Comparison of ENCODE assay signal across 1 cellular context in the genomic region with DNA sequence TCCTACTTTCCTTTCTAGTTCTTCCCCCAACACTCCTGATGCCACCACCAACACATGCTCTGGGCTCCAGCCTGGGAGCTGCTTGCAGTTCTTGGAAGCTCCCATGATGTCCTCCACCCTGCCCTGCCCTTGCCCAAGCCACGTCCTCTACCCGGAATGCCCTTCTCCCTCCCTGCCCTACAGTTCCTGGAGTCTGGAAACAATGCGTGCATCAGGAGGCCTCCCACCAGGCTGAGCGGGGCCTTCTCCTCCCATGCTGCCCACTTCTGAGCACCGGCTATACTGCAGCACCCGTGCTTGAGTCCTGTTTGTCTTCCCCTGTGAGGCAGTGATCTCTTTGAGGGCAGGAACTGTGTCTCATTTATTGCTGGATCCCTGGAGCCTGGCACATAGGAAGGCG.
TF ChIP-seq lines count a peak whose summit lies in the region.

No MANE protein-coding gene starts in this region.

TF ChIP-seq in HepG2, 621 proteins besides CTCF, POLR2A, EP300 and RAD21:
- TF ChIP-seq ZNF331 (CRISPR knock-in tag; IDR thresholded peaks at IDR 0.05): no peak
- TF ChIP-seq SP4 (CRISPR knock-in tag; IDR thresholded peaks at IDR 0.05): no peak
- TF ChIP-seq ZNF720 (CRISPR knock-in tag; IDR thresholded peaks at IDR 0.05): no peak
- no peak for TF ChIP-seq YY1 (IDR thresholded peaks at IDR 0.05; ENCODE audit: insufficient read depth, insufficient replicate concordance, low read depth, low read length)
- TF ChIP-seq RCOR2 (CRISPR knock-in tag; IDR thresholded peaks at IDR 0.05): no peak
- no peak for TF ChIP-seq RFXANK (CRISPR knock-in tag; IDR thresholded peaks at IDR 0.05)
- no peak for TF ChIP-seq IRX3 (CRISPR knock-in tag; IDR thresholded peaks at IDR 0.05; ENCODE audit: borderline replicate concordance, low read depth)
- TF ChIP-seq ZNF792 (CRISPR knock-in tag; IDR thresholded peaks at IDR 0.05): no peak
- no peak for TF ChIP-seq ZNF484 (CRISPR knock-in tag; IDR thresholded peaks at IDR 0.05; ENCODE audit: borderline replicate concordance, low read depth)
- TF ChIP-seq, protein P1, sequence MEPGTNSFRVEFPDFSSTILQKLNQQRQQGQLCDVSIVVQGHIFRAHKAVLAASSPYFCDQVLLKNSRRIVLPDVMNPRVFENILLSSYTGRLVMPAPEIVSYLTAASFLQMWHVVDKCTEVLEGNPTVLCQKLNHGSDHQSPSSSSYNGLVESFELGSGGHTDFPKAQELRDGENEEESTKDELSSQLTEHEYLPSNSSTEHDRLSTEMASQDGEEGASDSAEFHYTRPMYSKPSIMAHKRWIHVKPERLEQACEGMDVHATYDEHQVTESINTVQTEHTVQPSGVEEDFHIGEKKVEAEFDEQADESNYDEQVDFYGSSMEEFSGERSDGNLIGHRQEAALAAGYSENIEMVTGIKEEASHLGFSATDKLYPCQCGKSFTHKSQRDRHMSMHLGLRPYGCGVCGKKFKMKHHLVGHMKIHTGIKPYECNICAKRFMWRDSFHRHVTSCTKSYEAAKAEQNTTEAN (CRISPR knock-in tag; conservative IDR thresholded peaks at IDR 0.05): no peak
- TF ChIP-seq, protein P2, sequence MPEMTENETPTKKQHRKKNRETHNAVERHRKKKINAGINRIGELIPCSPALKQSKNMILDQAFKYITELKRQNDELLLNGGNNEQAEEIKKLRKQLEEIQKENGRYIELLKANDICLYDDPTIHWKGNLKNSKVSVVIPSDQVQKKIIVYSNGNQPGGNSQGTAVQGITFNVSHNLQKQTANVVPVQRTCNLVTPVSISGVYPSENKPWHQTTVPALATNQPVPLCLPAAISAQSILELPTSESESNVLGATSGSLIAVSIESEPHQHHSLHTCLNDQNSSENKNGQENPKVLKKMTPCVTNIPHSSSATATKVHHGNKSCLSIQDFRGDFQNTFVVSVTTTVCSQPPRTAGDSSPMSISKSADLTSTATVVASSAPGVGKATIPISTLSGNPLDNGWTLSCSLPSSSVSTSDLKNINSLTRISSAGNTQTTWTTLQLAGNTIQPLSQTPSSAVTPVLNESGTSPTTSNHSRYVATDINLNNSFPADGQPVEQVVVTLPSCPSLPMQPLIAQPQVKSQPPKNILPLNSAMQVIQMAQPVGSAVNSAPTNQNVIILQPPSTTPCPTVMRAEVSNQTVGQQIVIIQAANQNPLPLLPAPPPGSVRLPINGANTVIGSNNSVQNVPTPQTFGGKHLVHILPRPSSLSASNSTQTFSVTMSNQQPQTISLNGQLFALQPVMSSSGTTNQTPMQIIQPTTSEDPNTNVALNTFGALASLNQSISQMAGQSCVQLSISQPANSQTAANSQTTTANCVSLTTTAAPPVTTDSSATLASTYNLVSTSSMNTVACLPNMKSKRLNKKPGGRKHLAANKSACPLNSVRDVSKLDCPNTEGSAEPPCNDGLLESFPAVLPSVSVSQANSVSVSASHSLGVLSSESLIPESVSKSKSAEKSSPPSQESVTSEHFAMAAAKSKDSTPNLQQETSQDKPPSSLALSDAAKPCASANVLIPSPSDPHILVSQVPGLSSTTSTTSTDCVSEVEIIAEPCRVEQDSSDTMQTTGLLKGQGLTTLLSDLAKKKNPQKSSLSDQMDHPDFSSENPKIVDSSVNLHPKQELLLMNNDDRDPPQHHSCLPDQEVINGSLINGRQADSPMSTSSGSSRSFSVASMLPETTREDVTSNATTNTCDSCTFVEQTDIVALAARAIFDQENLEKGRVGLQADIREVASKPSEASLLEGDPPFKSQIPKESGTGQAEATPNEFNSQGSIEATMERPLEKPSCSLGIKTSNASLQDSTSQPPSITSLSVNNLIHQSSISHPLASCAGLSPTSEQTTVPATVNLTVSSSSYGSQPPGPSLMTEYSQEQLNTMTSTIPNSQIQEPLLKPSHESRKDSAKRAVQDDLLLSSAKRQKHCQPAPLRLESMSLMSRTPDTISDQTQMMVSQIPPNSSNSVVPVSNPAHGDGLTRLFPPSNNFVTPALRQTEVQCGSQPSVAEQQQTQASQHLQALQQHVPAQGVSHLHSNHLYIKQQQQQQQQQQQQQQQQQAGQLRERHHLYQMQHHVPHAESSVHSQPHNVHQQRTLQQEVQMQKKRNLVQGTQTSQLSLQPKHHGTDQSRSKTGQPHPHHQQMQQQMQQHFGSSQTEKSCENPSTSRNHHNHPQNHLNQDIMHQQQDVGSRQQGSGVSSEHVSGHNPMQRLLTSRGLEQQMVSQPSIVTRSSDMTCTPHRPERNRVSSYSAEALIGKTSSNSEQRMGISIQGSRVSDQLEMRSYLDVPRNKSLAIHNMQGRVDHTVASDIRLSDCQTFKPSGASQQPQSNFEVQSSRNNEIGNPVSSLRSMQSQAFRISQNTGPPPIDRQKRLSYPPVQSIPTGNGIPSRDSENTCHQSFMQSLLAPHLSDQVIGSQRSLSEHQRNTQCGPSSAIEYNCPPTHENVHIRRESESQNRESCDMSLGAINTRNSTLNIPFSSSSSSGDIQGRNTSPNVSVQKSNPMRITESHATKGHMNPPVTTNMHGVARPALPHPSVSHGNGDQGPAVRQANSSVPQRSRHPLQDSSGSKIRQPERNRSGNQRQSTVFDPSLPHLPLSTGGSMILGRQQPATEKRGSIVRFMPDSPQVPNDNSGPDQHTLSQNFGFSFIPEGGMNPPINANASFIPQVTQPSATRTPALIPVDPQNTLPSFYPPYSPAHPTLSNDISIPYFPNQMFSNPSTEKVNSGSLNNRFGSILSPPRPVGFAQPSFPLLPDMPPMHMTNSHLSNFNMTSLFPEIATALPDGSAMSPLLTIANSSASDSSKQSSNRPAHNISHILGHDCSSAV (CRISPR knock-in tag; IDR thresholded peaks at IDR 0.05; ENCODE audit: borderline replicate concordance): no peak
- no peak for TF ChIP-seq ZKSCAN1 (IDR thresholded peaks at IDR 0.05; ENCODE audit: low read length)
- TF ChIP-seq, protein P3, sequence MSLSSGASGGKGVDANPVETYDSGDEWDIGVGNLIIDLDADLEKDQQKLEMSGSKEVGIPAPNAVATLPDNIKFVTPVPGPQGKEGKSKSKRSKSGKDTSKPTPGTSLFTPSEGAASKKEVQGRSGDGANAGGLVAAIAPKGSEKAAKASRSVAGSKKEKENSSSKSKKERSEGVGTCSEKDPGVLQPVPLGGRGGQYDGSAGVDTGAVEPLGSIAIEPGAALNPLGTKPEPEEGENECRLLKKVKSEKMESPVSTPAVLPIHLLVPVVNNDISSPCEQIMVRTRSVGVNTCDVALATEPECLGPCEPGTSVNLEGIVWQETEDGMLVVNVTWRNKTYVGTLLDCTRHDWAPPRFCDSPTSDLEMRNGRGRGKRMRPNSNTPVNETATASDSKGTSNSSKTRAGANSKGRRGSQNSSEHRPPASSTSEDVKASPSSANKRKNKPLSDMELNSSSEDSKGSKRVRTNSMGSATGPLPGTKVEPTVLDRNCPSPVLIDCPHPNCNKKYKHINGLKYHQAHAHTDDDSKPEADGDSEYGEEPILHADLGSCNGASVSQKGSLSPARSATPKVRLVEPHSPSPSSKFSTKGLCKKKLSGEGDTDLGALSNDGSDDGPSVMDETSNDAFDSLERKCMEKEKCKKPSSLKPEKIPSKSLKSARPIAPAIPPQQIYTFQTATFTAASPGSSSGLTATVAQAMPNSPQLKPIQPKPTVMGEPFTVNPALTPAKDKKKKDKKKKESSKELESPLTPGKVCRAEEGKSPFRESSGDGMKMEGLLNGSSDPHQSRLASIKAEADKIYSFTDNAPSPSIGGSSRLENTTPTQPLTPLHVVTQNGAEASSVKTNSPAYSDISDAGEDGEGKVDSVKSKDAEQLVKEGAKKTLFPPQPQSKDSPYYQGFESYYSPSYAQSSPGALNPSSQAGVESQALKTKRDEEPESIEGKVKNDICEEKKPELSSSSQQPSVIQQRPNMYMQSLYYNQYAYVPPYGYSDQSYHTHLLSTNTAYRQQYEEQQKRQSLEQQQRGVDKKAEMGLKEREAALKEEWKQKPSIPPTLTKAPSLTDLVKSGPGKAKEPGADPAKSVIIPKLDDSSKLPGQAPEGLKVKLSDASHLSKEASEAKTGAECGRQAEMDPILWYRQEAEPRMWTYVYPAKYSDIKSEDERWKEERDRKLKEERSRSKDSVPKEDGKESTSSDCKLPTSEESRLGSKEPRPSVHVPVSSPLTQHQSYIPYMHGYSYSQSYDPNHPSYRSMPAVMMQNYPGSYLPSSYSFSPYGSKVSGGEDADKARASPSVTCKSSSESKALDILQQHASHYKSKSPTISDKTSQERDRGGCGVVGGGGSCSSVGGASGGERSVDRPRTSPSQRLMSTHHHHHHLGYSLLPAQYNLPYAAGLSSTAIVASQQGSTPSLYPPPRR (CRISPR knock-in tag; IDR thresholded peaks at IDR 0.05; ENCODE audit: borderline replicate concordance): no peak
- no peak for TF ChIP-seq MTF2 (CRISPR knock-in tag; IDR thresholded peaks at IDR 0.05; ENCODE audit: borderline replicate concordance)
- TF ChIP-seq ZFAT (CRISPR knock-in tag; conservative IDR thresholded peaks at IDR 0.05): no peak
- TF ChIP-seq NKX3-1 (CRISPR knock-in tag; IDR thresholded peaks at IDR 0.05): no peak
- TF ChIP-seq, protein P4, sequence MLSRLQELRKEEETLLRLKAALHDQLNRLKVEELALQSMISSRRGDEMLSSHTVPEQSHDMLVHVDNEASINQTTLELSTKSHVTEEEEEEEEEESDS (CRISPR knock-in tag; IDR thresholded peaks at IDR 0.05; ENCODE audit: borderline replicate concordance): no peak
- no peak for TF ChIP-seq ATF7 (IDR thresholded peaks at IDR 0.05)
- TF ChIP-seq ATF7 (CRISPR knock-in tag; IDR thresholded peaks at IDR 0.05): no peak
